ENCODE assay signal across 9 cellular contexts in genomic region chr9:88726803-88727202, GRCh38.
"Had no signal": no experiment of that assay in that cellular context is flagged by ENCODE, and none has a peak within 500 bp of the region (broad histone marks: within the 10 kb centered on the region; RNA-seq: fewer than 3 reads in every experiment).

No MANE protein-coding gene starts in this region.

- H3K4me2 ChIP-seq: GM23338 had no signal

- H3K9ac ChIP-seq: GM23248 had no signal

- H3K27ac ChIP-seq: GM23248 had no signal

- H3K9me3 ChIP-seq: HAP-1 had no signal

- ATAC-seq: GM23338, HCT116 had no signal

- DNase-seq: GM23248, GOT3, H7, H9, HCEC 1CT, HFFc6 had no signal

- H3K4me1 ChIP-seq: HAP-1 had no signal

- H2AFZ ChIP-seq: GM23248, GM23338 had no signal

- H3K4me3 ChIP-seq: GM23248, GM23338, HAP-1 had no signal

- H3K36me3 ChIP-seq: HAP-1 had no signal
